13 cellular contexts compared by ENCODE assay signal in genomic region chr3:131217296-131217741, GRCh38.
DNase-seq lines count a peak whose midpoint lies in the region; ATAC-seq and TF ChIP-seq lines count a peak whose summit lies in the region.
"Had no signal": no experiment of that assay in that cellular context is flagged by ENCODE, and none has a peak within 500 bp of the region (broad histone marks: within the 10 kb centered on the region; RNA-seq: fewer than 3 reads in every experiment).

No MANE protein-coding gene starts in this region.

- no peaks in the 10 kb centered on the region for H4K20me1 ChIP-seq in Loucy (ENCODE audit: insufficient read depth, low read length, poor library complexity, severe bottlenecking)

- H3K4me2 ChIP-seq in Loucy (ENCODE audit: low read depth, low read length, poor library complexity, severe bottlenecking): peak overlapping the region; percentile 2

- peaks cover 7% of the 10 kb centered on the region for H3K4me1 Mint-ChIP-seq in Caco-2 (ENCODE audit: low read depth, unreplicated experiment)
- no peaks in the 10 kb centered on the region for H3K4me1 Mint-ChIP-seq in activated naive CD4-positive, alpha-beta T cell treated with anti-CD3 and anti-CD28 coated beads for 36 hours (ENCODE audit: low read depth)
- peaks cover 10% of the 10 kb centered on the region for H3K4me1 Mint-ChIP-seq in WTC11
- H3K4me1 Mint-ChIP-seq: stimulated activated naive CD8-positive, alpha-beta T cell treated with anti-CD3 and anti-CD28 coated beads, Interleukin-15, amount 100 ng/mL, for 72 hours had no signal

- ATAC-seq in WTC11 (no peak), HG03045 (IDR thresholded peaks at IDR 0.05; ENCODE audit: unreplicated experiment) (no peak)
- ATAC-seq: natural killer cell; stimulated activated naive CD8-positive, alpha-beta T cell treated with anti-CD3 and anti-CD28 coated beads, Interleukin-15, amount 100 ng/mL, for 72 hours had no signal

- no peak for TF ChIP-seq CTCF in Caco-2 (IDR thresholded peaks at IDR 0.05; ENCODE audit: insufficient read depth in 1 of 2, low read depth in 1 of 2, low read length in 1 of 2, severe bottlenecking in 1 of 2, unreplicated experiment in 1 of 2)
- no peak for TF ChIP-seq CTCF in Loucy (conservative IDR thresholded peaks at IDR 0.05; ENCODE audit: low read length)
- no peak for TF ChIP-seq CTCF in WTC11 (IDR thresholded peaks at IDR 0.05)

- no peaks in the 10 kb centered on the region for H3K4me1 ChIP-seq in Caco-2
- peaks cover 23% of the 10 kb centered on the region for H3K4me1 ChIP-seq in Loucy (ENCODE audit: insufficient read depth, low read length, poor library complexity, severe bottlenecking)

- DNase-seq in Caco-2 (no peak), amniotic epithelial cell (ENCODE audit: low read depth) (peak; percentile 45), iris pigment epithelial cell (ENCODE audit: low read depth) (peak; percentile 45), NCI-H1694 treated with DMSO at 0.1 percent for 48 hours (lab: John Stamatoyannopoulos, UW) (no peak), WTC11 (ENCODE audit: low spot score) (no peak)
- no peak for DNase-seq in activated naive CD4-positive, alpha-beta T cell treated with anti-CD3 and anti-CD28 coated beads for 36 hours
- DNase-seq: activated naive CD4-positive, alpha-beta T cell treated with anti-CD3 and anti-CD28 coated beads, Interleukin-2, amount 50 U/mL, for 16 hours; natural killer cell; NCI-H1694; stimulated activated naive CD8-positive, alpha-beta T cell treated with anti-CD3 and anti-CD28 coated beads, Interleukin-15, amount 100 ng/mL, for 72 hours had no signal

- H3K27ac Mint-ChIP-seq in Caco-2 (ENCODE audit: unreplicated experiment) (no peak overlapping the region), WTC11 (no peak overlapping the region)
- H3K27ac Mint-ChIP-seq in activated naive CD4-positive, alpha-beta T cell treated with anti-CD3 and anti-CD28 coated beads for 36 hours: no peak overlapping the region
- H3K27ac Mint-ChIP-seq: natural killer cell; stimulated activated naive CD8-positive, alpha-beta T cell treated with anti-CD3 and anti-CD28 coated beads, Interleukin-15, amount 100 ng/mL, for 72 hours had no signal

- H3K36me3 Mint-ChIP-seq in Caco-2 (ENCODE audit: insufficient read depth, unreplicated experiment) (no peaks in the 10 kb centered on the region), WTC11 (no peaks in the 10 kb centered on the region)
- no peaks in the 10 kb centered on the region for H3K36me3 Mint-ChIP-seq in activated naive CD4-positive, alpha-beta T cell treated with anti-CD3 and anti-CD28 coated beads for 36 hours (ENCODE audit: low read depth)
- H3K36me3 Mint-ChIP-seq: CD14-positive monocyte, natural killer cell had no signal

- H3K9ac ChIP-seq in Loucy (ENCODE audit: low read depth, low read length, poor library complexity, severe bottlenecking): no peak overlapping the region

- no peaks in the 10 kb centered on the region for H3F3A ChIP-seq in Loucy (ENCODE audit: low read depth)

- H3K27me3 Mint-ChIP-seq in Caco-2 (ENCODE audit: insufficient read depth, unreplicated experiment): no peaks in the 10 kb centered on the region
- no peaks in the 10 kb centered on the region for H3K27me3 Mint-ChIP-seq in activated naive CD4-positive, alpha-beta T cell treated with anti-CD3 and anti-CD28 coated beads for 36 hours (ENCODE audit: low read depth)
- peaks cover 6% of the 10 kb centered on the region for H3K27me3 Mint-ChIP-seq in WTC11 (ENCODE audit: low read depth)

- H3K9me3 ChIP-seq in Caco-2 (no peaks in the 10 kb centered on the region), Loucy (ENCODE audit: insufficient read depth, low read depth, low read length) (no peaks in the 10 kb centered on the region)

- intact Hi-C loops in Caco-2 (cut with micrococcal nuclease; ENCODE audit: unreplicated experiment): no loop called here
- intact Hi-C loops in activated naive CD4-positive, alpha-beta T cell treated with anti-CD3 and anti-CD28 coated beads for 36 hours (cut with micrococcal nuclease): no loop called here

- H2AFZ ChIP-seq in Loucy (ENCODE audit: low read length): no peak overlapping the region

- no peak overlapping the region for H3K4me3 ChIP-seq in Caco-2 (ENCODE audit: low read depth, low read length)
- H3K4me3 ChIP-seq in Loucy (ENCODE audit: low read length, poor library complexity, severe bottlenecking): no peak overlapping the region

- H3K4me3 Mint-ChIP-seq in Caco-2 (ENCODE audit: unreplicated experiment): peak overlapping the region; percentile 27
- no peak overlapping the region for H3K4me3 Mint-ChIP-seq in activated naive CD4-positive, alpha-beta T cell treated with anti-CD3 and anti-CD28 coated beads for 36 hours
- no peak overlapping the region for H3K4me3 Mint-ChIP-seq in WTC11
- H3K4me3 Mint-ChIP-seq: CD14-positive monocyte; natural killer cell; stimulated activated naive CD8-positive, alpha-beta T cell treated with anti-CD3 and anti-CD28 coated beads, Interleukin-15, amount 100 ng/mL, for 72 hours had no signal

- CTCF ChIA-PET in Caco-2 (lab: Charles Lee) (no interaction called here), WTC11 (lab: Charles Lee) (interaction anchor here (1.0 to 1.4 kb wide), 2 partner anchors 184 to 332 kb away, joined by 3 read pairs; no protein-coding TSS in a partner anchor)
- CTCF ChIA-PET in activated naive CD4-positive, alpha-beta T cell treated with anti-CD3 and anti-CD28 coated beads for 36 hours (lab: Charles Lee): no interaction called here

- H3K36me3 ChIP-seq in Caco-2 (ENCODE audit: control insufficient read depth, insufficient read depth, low read length): no peaks in the 10 kb centered on the region
- H3K36me3 ChIP-seq in Loucy (ENCODE audit: insufficient read depth, low read length): no peaks in the 10 kb centered on the region

- no peaks in the 10 kb centered on the region for H3K9me3 Mint-ChIP-seq in Caco-2 (ENCODE audit: unreplicated experiment)
- H3K9me3 Mint-ChIP-seq in activated naive CD4-positive, alpha-beta T cell treated with anti-CD3 and anti-CD28 coated beads for 36 hours: peaks cover 1% of the 10 kb centered on the region
- H3K9me3 Mint-ChIP-seq in WTC11: peaks cover 3% of the 10 kb centered on the region; the same call in 1 of the 2 replicates
- H3K9me3 Mint-ChIP-seq: natural killer cell; stimulated activated naive CD8-positive, alpha-beta T cell treated with anti-CD3 and anti-CD28 coated beads, Interleukin-15, amount 100 ng/mL, for 72 hours had no signal

- POLR2A ChIA-PET in Caco-2 (lab: Charles Lee): no interaction called here
- POLR2A ChIA-PET in WTC11 (lab: Charles Lee): no interaction called here

- no peaks in the 10 kb centered on the region for H3K9me2 ChIP-seq in Loucy (replicated peaks; ENCODE audit: low read depth, low read length)

- no TSS peak for BruUV-seq in Caco-2 (replicated peaks; lab: Mats Ljungman, UMichigan)

- no peaks in the 10 kb centered on the region for H3K79me2 ChIP-seq in Loucy (ENCODE audit: insufficient read depth, low read length)

- H3K27me3 ChIP-seq in Caco-2 (replicated peaks; ENCODE audit: control insufficient read depth, insufficient read depth, low read length) (no peaks in the 10 kb centered on the region), Loucy (ENCODE audit: insufficient read depth, low read length, poor library complexity, severe bottlenecking) (no peaks in the 10 kb centered on the region)

TF ChIP-seq in WTC11, 78 proteins besides CTCF, POLR2A, EP300 and RAD21 (continues in another document):
- TF ChIP-seq PRDM15 (CRISPR knock-in tag; IDR thresholded peaks at IDR 0.05) (no peak), STAT6 (CRISPR knock-in tag; conservative IDR thresholded peaks at IDR 0.05; ENCODE audit: low read depth) (no peak), MYBL2 (CRISPR knock-in tag; IDR thresholded peaks at IDR 0.05) (no peak), EMX1 (CRISPR knock-in tag; IDR thresholded peaks at IDR 0.05) (no peak), ATF1 (CRISPR knock-in tag; IDR thresholded peaks at IDR 0.05) (no peak)

Comparison
In these comparisons a context has a peak if more than half of its experiments do, and no peak if none do; other contexts are left out.
1. DNase-seq: peak in amniotic epithelial cell (single experiment) and iris pigment epithelial cell (single experiment); none in Caco-2 (0 of 2), NCI-H1694 treated with DMSO at 0.1 percent for 48 hours (single experiment), activated naive CD4-positive, alpha-beta T cell treated with anti-CD3 and anti-CD28 coated beads for 36 hours (single experiment) and WTC11 (single experiment).